4 cellular contexts compared by ENCODE assay signal in the genomic region with DNA sequence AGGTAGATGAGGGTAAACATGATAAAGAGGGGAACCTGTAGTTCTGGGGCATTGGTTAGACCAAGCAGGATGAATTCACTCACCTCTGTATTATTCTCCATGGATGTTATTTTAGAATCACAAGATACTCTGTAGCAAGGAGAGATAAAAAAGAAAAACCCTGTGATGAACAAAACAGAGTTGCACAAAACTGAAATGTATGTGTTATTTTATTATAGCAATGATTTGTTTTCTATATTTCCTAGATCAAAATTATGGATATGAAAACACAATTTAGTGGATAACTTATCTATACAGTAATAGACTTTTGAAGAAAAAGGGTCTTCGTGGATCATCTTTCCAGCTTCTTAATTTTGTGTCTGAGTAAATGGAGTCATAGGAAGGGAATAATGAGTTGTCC. TPM values are rescaled to one million over a fixed set of nuclear protein-coding genes. Genes with fewer than 3 reads are reported as not detected.
"Had no signal": no experiment of that assay in that cellular context is flagged by ENCODE, and none has a peak within 500 bp of the region (broad histone marks: within the 10 kb centered on the region; RNA-seq: fewer than 3 reads in every experiment).

OR5B17 (minus strand) TSS at position 101 of the 400 bp plus-strand sequence; CDS start at position 101, 0 bp downstream.

- DNase-seq: GDM1, GF-D8 had no signal

- H3K4me3 ChIP-seq: GM12878 had no signal

RNA-seq across cellular contexts. Expression of gene OR5B17, which starts in this region (rescaled TPM):
- total RNA-seq: G401, GM12878 had no signal
